Comparison of ENCODE assay signal across 10 cellular contexts in the genomic region with DNA sequence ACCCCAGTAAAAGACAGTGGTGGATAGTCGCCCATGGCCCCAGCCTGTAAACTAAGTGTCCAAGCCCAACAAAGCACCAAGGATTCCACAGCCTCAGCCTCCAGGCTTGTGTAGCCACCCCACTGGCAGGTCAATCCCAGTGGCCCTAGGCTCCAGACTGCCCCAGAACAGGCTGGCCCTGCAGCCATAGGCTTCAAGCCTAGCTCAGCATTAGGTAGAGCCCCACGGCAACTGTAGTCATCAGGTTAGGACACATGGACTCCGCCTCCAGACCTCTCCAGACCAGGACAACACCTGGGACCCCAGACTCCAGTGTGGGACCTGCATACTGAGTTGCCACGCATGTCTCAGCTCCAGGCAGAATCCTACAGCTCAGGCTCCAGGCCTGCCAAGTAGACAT.
"Had no signal": no experiment of that assay in that cellular context is flagged by ENCODE, and none has a peak within 500 bp of the region (broad histone marks: within the 10 kb centered on the region; RNA-seq: fewer than 3 reads in every experiment).

No MANE protein-coding gene starts in this region.

- H3K4me1 Mint-ChIP-seq: IgD-negative memory B cell had no signal

- H3K4me1 ChIP-seq: HAP-1 had no signal

- ATAC-seq: HCT116, HepG2 had no signal

- H3K27me3 Mint-ChIP-seq: IgD-negative memory B cell had no signal

- DNase-seq: GM23248, GOT3, H7, HFFc6, KBM-7 had no signal

- H3K4me3 ChIP-seq: GM23248, HAP-1 had no signal

- H3K9me3 ChIP-seq: HAP-1 had no signal

- H3K36me3 Mint-ChIP-seq: IgD-negative memory B cell had no signal

- H3K27ac ChIP-seq: GM23248, HL-60 had no signal

- H3K4me3 Mint-ChIP-seq: HFFc6, IgD-negative memory B cell had no signal

- H3K36me3 ChIP-seq: HAP-1 had no signal

- H3K27ac Mint-ChIP-seq: HFFc6, IgD-negative memory B cell had no signal
